In the genomic region with DNA sequence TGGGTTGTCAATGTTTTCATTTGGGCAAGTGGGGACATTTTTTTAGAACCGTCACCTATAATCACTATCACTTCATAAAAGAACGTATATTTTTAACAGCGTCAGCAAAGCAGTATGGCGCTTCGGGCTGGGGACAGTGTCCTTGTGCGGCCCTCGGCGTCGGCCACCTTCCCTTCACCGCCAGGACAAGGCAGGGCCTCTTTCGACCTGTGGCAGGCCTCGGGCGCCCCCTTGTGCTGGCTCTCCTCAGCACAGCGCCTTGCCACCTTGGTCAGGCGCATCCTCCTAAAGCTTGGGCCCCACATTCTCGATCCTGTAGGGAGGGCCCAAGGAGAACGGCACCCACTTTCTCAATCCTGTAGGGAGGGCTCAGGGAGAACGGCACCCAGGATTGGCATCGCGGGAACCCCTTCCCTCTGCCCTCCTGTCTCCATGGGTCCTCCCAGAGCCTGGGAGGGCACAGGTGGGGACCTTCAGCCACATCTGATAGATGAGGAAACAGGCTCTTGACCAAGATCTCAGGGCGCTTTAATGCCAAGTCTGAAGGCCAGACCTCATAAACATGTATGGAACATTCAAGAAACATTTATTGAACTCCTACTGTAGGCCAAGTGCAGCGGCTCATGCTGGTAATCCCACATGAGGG, we compare ENCODE assay signal across 8 cellular contexts. TPM values are rescaled to one million over a fixed set of nuclear protein-coding genes. Genes with fewer than 3 reads are reported as not detected.
DNase-seq lines count a peak whose midpoint lies in the region; ATAC-seq, FAIRE-seq and TF ChIP-seq lines count a peak whose summit lies in the region.

No MANE protein-coding gene starts in this region.

- H3K4me3 ChIP-seq in BLaER1 treated with 17β-estradiol and CSF1 and Interleukin-3, amounts not matched to agents 10 nM and 100 nM: no peak overlapping the region
- H3K4me3 ChIP-seq in HAP-1 (no peak overlapping the region), Panc1 (ENCODE audit: low read depth in 2 of 2, low read length in 2 of 2) (no peak overlapping the region), foreskin fibroblast (ENCODE audit: low read depth in 1 of 2, low read length in 2 of 2) (no peak overlapping the region), pancreas (no peak overlapping the region)

- peak overlapping the region in 8 of 11 experiments; percentile 5 to 50 (median 22); a peak in 11 of 22 replicates for H3K4me2 ChIP-seq in BLaER1 treated with 17β-estradiol and CSF1 and Interleukin-3, amounts not matched to agents 10 nM and 100 nM

- FAIRE-seq in pancreas (lab: Jason Lieb, UNC): no peak

- CTCF ChIA-PET in Panc1 (lab: Charles Lee): interaction anchor here (0.5 to 1.1 kb wide), 8 partner anchors 17 to 1904 kb away, joined by 3 to 7 read pairs (median 4); no protein-coding TSS in a partner anchor

- H3K9me3 Mint-ChIP-seq in activated T-helper 1 cell treated with anti-CD3 and anti-CD28 coated beads, Interleukin-12 subunit alpha, Interleukin-12 subunit beta, Interleukin-2, Interleukin-4 antibody, amounts not matched to agents 30 ng/mL and 10 ng/mL and 1 ng/mL, durations not matched to agents 14 hours and 24 hours and 36 hours: no peaks in the 10 kb centered on the region

- peaks cover 0 to 33% (median 25%) of the 10 kb centered on the region in 10 experiments; a peak in 16 of 20 replicates for H3K4me1 ChIP-seq in BLaER1 treated with 17β-estradiol and CSF1 and Interleukin-3, amounts not matched to agents 10 nM and 100 nM
- H3K4me1 ChIP-seq in HAP-1 (no peaks in the 10 kb centered on the region), Panc1 (ENCODE audit: control insufficient read depth, insufficient read depth, low read length) (no peaks in the 10 kb centered on the region), pancreas (no peaks in the 10 kb centered on the region)

- in situ Hi-C loops in HAP-1 (cut with MboI; ENCODE audit: low sequenced_read_pairs): loop anchor here (5.0 kb wide), 2 partner anchors 279 to 504 kb away; no protein-coding TSS in a partner anchor
- in situ Hi-C loops in Panc1 (cut with HindIII; ENCODE audit: low pct_unique_long_range_greater_than_20kb, low sequenced_read_pairs): loop anchor here (25.0 kb wide), 1 partner anchor 229 kb away; no protein-coding TSS in a partner anchor

- H3K36me3 Mint-ChIP-seq in activated T-helper 1 cell treated with anti-CD3 and anti-CD28 coated beads, Interleukin-12 subunit alpha, Interleukin-12 subunit beta, Interleukin-2, Interleukin-4 antibody, amounts not matched to agents 30 ng/mL and 10 ng/mL and 1 ng/mL, durations not matched to agents 14 hours and 24 hours and 36 hours (ENCODE audit: low read depth): no peaks in the 10 kb centered on the region

- POLR2A ChIA-PET in Panc1 (lab: Charles Lee): no interaction called here

- no peak overlapping the region for H3K4me3 Mint-ChIP-seq in activated T-helper 1 cell treated with anti-CD3 and anti-CD28 coated beads, Interleukin-12 subunit alpha, Interleukin-12 subunit beta, Interleukin-2, Interleukin-4 antibody, amounts not matched to agents 30 ng/mL and 10 ng/mL and 1 ng/mL, durations not matched to agents 14 hours and 24 hours and 36 hours

- peaks cover 0 to 12% (median 0%) of the 10 kb centered on the region in 11 experiments; a peak in 1 of 22 replicates for H4K20me1 ChIP-seq in BLaER1 treated with 17β-estradiol and CSF1 and Interleukin-3, amounts not matched to agents 10 nM and 100 nM

- H3K9me3 ChIP-seq in BLaER1 treated with 17β-estradiol and CSF1 and Interleukin-3, amounts not matched to agents 10 nM and 100 nM (replicated peaks in 1 of 11): no peaks in the 10 kb centered on the region
- H3K9me3 ChIP-seq in HAP-1: no peaks in the 10 kb centered on the region
- H3K9me3 ChIP-seq in Panc1 (ENCODE audit: control insufficient read depth, insufficient read depth, low read depth, low read length): no peaks in the 10 kb centered on the region
- H3K9me3 ChIP-seq in pancreas: no peaks in the 10 kb centered on the region

- intact Hi-C loops in Panc1 (cut with micrococcal nuclease; ENCODE audit: unreplicated experiment) (loop anchor here (5.0 kb wide), 2 partner anchors 109 to 504 kb away; no protein-coding TSS in a partner anchor), pancreas (cut with DNase I) (loop anchor here in 2 of 3 donors (5.0 to 10.0 kb wide), 2 partner anchors 269 to 507 kb away; no protein-coding TSS in a partner anchor)
- intact Hi-C loops in activated T-helper 1 cell treated with anti-CD3 and anti-CD28 coated beads, Interleukin-12 subunit alpha, Interleukin-12 subunit beta, Interleukin-2, Interleukin-4 antibody, amounts not matched to agents 30 ng/mL and 10 ng/mL and 1 ng/mL, durations not matched to agents 14 hours and 24 hours and 36 hours (cut with micrococcal nuclease): loop anchor here (1.0 kb wide), 1 partner anchor 276 kb away; no protein-coding TSS in a partner anchor

- ATAC-seq in Panc1: peak; percentile 96
- peak; percentile 74 to 90 (median 89) for ATAC-seq in pancreas
- ATAC-seq in GM18909 (IDR thresholded peaks at IDR 0.05; ENCODE audit: poor library complexity, unreplicated experiment): no peak
- no peak for ATAC-seq in HG02759 (IDR thresholded peaks at IDR 0.05; ENCODE audit: unreplicated experiment)

- no peaks in the 10 kb centered on the region for H3K36me3 ChIP-seq in BLaER1 treated with 17β-estradiol and CSF1 and Interleukin-3, amounts not matched to agents 10 nM and 100 nM
- H3K36me3 ChIP-seq in HAP-1 (replicated peaks) (no peaks in the 10 kb centered on the region), Panc1 (ENCODE audit: control insufficient read depth, insufficient read depth, low read length) (no peaks in the 10 kb centered on the region), pancreas (no peaks in the 10 kb centered on the region)

- H3K27me3 Mint-ChIP-seq in activated T-helper 1 cell treated with anti-CD3 and anti-CD28 coated beads, Interleukin-12 subunit alpha, Interleukin-12 subunit beta, Interleukin-2, Interleukin-4 antibody, amounts not matched to agents 30 ng/mL and 10 ng/mL and 1 ng/mL, durations not matched to agents 14 hours and 24 hours and 36 hours (ENCODE audit: insufficient read depth): peaks cover 3% of the 10 kb centered on the region

- H3K27ac Mint-ChIP-seq in activated T-helper 1 cell treated with anti-CD3 and anti-CD28 coated beads, Interleukin-12 subunit alpha, Interleukin-12 subunit beta, Interleukin-2, Interleukin-4 antibody, amounts not matched to agents 30 ng/mL and 10 ng/mL and 1 ng/mL, durations not matched to agents 14 hours and 24 hours and 36 hours: no peak overlapping the region

- H3K9ac ChIP-seq in BLaER1 treated with 17β-estradiol and CSF1 and Interleukin-3, amounts not matched to agents 10 nM and 100 nM: peak overlapping the region in 1 of 11 experiments; percentile 3; a peak in 2 of 22 replicates

- no peaks in the 10 kb centered on the region for H3K27me3 ChIP-seq in BLaER1 treated with 17β-estradiol and CSF1 and Interleukin-3, amounts not matched to agents 10 nM and 100 nM
- H3K27me3 ChIP-seq in HAP-1 (ENCODE audit: low read depth) (no peaks in the 10 kb centered on the region; the same call in 1 of the 2 replicates), Panc1 (ENCODE audit: control insufficient read depth, insufficient read depth, low read length) (no peaks in the 10 kb centered on the region), pancreas (no peaks in the 10 kb centered on the region)

- peak overlapping the region in 2 of 11 experiments; percentile 5 to 47; a peak in 2 of 22 replicates for H3K27ac ChIP-seq in BLaER1 treated with 17β-estradiol and CSF1 and Interleukin-3, amounts not matched to agents 10 nM and 100 nM
- H3K27ac ChIP-seq in Panc1 (ENCODE audit: low read length) (no peak overlapping the region), pancreas (no peak overlapping the region)

- 8 to 9% methylated on average over 22 of the region's 22 CpGs for WGBS in pancreas, 2 donors

- H3K4me1 Mint-ChIP-seq in activated T-helper 1 cell treated with anti-CD3 and anti-CD28 coated beads, Interleukin-12 subunit alpha, Interleukin-12 subunit beta, Interleukin-2, Interleukin-4 antibody, amounts not matched to agents 30 ng/mL and 10 ng/mL and 1 ng/mL, durations not matched to agents 14 hours and 24 hours and 36 hours (ENCODE audit: low read depth): peaks cover 5% of the 10 kb centered on the region

- peak; percentile 48 to 91 for DNase-seq in HAP-1 (ENCODE audit: low spot score in 2 of 2)
- no peak for DNase-seq in Panc1 (ENCODE audit: low read depth, low spot score)
- DNase-seq in activated T-helper 1 cell treated with anti-CD3 and anti-CD28 coated beads, Interleukin-12 subunit alpha, Interleukin-12 subunit beta, Interleukin-2, Interleukin-4 antibody, amounts not matched to agents 30 ng/mL and 10 ng/mL and 1 ng/mL, durations not matched to agents 14 hours and 24 hours and 36 hours (ENCODE audit: low spot score): peak; percentile 50
- DNase-seq in foreskin fibroblast: peak; percentile 25 to 72
- DNase-seq in pancreas: peak; percentile 36 to 90 (median 76)

- BruUV-seq in Panc1 (replicated peaks; lab: Mats Ljungman, UMichigan): no TSS peak

- TF ChIP-seq CTCF in Panc1 (IDR thresholded peaks at IDR 0.05) (peak; percentile 98), foreskin fibroblast (IDR thresholded peaks at IDR 0.05; ENCODE audit: low read depth, low read length) (peak; percentile 83), pancreas (IDR thresholded peaks at IDR 0.05) (peak; percentile 49 to 85 (median 74))

RNA-seq across cellular contexts. Expression of a gene that starts 11.5 kb away (rescaled TPM):
- total RNA-seq in Panc1 (2021; ENCODE audit: unreplicated experiment): 47.3 TPM
- polyA plus RNA-seq in Panc1 (2012; ENCODE audit: insufficient read length): 50.4 TPM
- 47.9 and 51.8 TPM in 2 replicates for total RNA-seq in activated T-helper 1 cell treated with anti-CD3 and anti-CD28 coated beads, Interleukin-12 subunit alpha, Interleukin-12 subunit beta, Interleukin-2, Interleukin-4 antibody, amounts not matched to agents 30 ng/mL and 10 ng/mL and 1 ng/mL, durations not matched to agents 14 hours and 24 hours and 36 hours
- total RNA-seq in pancreas: 10 to 100 TPM in 1 of 6 donors, 1 to 10 TPM in 5; 5.1 to 11.6 (median 7.6) TPM
- polyA plus RNA-seq in pancreas: 1 to 10 TPM; 5.5 to 8.2 TPM

Comparison
In these comparisons a context has a peak if more than half of its experiments do, and no peak if none do; other contexts are left out.
1. ATAC-seq: peak in Panc1 (single experiment) and pancreas (4 of 4); none in GM18909 (single experiment) and HG02759 (single experiment).
2. Peak in every context shown above with its lines, with median percentiles within 50 percentile points of each other: CTCF ChIP-seq.